In the genomic region with DNA sequence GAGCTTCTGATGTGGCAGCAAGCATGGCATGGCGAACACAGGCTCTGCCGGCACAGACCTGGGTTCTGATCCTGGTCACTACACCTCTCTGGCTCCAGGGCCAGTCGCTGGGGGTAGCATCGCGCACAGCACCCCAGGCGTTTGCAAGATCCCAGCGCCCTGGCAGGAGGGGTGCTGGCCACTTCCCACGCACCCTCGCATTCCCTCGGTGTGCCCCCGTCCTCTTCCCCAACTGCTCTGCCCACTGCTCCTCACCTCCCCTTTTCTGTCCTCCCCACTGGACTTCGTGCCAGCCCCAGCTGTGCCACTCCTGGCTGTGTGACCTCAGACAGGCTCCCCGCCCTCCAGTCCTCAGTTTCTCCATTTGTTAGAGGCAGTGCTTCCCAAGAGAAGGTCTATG, we compare ENCODE assay signal across 8 cellular contexts. TPM values are rescaled to one million over a fixed set of nuclear protein-coding genes. Genes with fewer than 3 reads are reported as not detected.
DNase-seq lines count a peak whose midpoint lies in the region; ATAC-seq and TF ChIP-seq lines count a peak whose summit lies in the region.

No MANE protein-coding gene starts in this region.

- H3K9me3 Mint-ChIP-seq in natural killer cell, result no peaks in the 10 kb centered on the region

- H3K27ac ChIP-seq in heart right ventricle (peak overlapping the region in 9 of 10 donors; percentile 76 to 90 (median 84)), vagina (peak overlapping the region; percentile 88)

- ATAC-seq in heart right ventricle (peak in 2 of 8 donors; percentile 3 to 9), Right ventricle myocardium inferior (no peak), natural killer cell (no peak), HG03039 (IDR thresholded peaks at IDR 0.05; ENCODE audit: unreplicated experiment) (no peak)

- H3K4me3 Mint-ChIP-seq in natural killer cell, result peak overlapping the region; percentile 65

- H3K4me3 ChIP-seq in heart right ventricle (peak overlapping the region in 7 of 10 donors; percentile 72 to 95 (median 77)), choroid plexus epithelial cell (ENCODE audit: low read depth, low read length) (peak overlapping the region; percentile 82), vagina (peak overlapping the region in 1 of 2 donors; percentile 85)

- TF ChIP-seq POLR2A in vagina (IDR thresholded peaks at IDR 0.05), result no peak

- DNase-seq in heart right ventricle, result no peak
- DNase-seq in Right ventricle myocardium inferior (ENCODE audit: missing footprints), result no peak
- DNase-seq in choroid plexus epithelial cell (ENCODE audit: low read depth), result no peak
- DNase-seq in natural killer cell, result no peak
- DNase-seq in vagina (ENCODE audit: extremely low spot score in 2 of 2), result no peak
- DNase-seq in NCI-H2081 (lab: John Stamatoyannopoulos, UW), result no peak
- DNase-seq in T-helper 9 cell, result no peak

- peaks cover 5 to 36% of the 10 kb centered on the region in 2 donors for H3K4me1 Mint-ChIP-seq in natural killer cell

- H3K4me1 ChIP-seq in heart right ventricle, result peaks cover 3 to 43% (median 36%) of the 10 kb centered on the region in 9 donors
- peaks cover 57% of the 10 kb centered on the region for H3K4me1 ChIP-seq in vagina

- TF ChIP-seq CTCF in heart right ventricle (IDR thresholded peaks at IDR 0.05), result no peak
- no peak for TF ChIP-seq CTCF in choroid plexus epithelial cell (conservative IDR thresholded peaks at IDR 0.05; ENCODE audit: low read depth, low read length)
- TF ChIP-seq CTCF in natural killer cell (IDR thresholded peaks at IDR 0.05), result no peak
- no peak for TF ChIP-seq CTCF in vagina (IDR thresholded peaks at IDR 0.05)

- intact Hi-C loops in heart right ventricle (cut with DNase I), result loop anchor here in 2 of 10 donors (10.0 kb wide), 2 partner anchors 86 to 326 kb away; no protein-coding TSS in a partner anchor
- intact Hi-C loops in Right ventricle myocardium inferior (cut with DNase I), result no loop called here
- intact Hi-C loops in natural killer cell (cut with micrococcal nuclease), result loop anchor here (5.0 kb wide), 1 partner anchor 313 kb away; a partner anchor contains a TSS
- intact Hi-C loops in vagina (cut with DNase I), result loop anchor here (10.0 kb wide), 2 partner anchors 116 to 336 kb away; a partner anchor contains a TSS

- H3K27me3 ChIP-seq in heart right ventricle, result no peaks in the 10 kb centered on the region
- no peaks in the 10 kb centered on the region for H3K27me3 ChIP-seq in vagina

- 78 to 80% methylated on average over 13 of the region's 13 CpGs for WGBS in heart right ventricle, 2 donors

- no peaks in the 10 kb centered on the region for H3K27me3 Mint-ChIP-seq in natural killer cell (ENCODE audit: low read depth in 2 of 2)

- peak overlapping the region in 1 of 2 donors; percentile 71 for H3K27ac Mint-ChIP-seq in natural killer cell

- no peaks in the 10 kb centered on the region for H3K36me3 Mint-ChIP-seq in natural killer cell

- H3K9me3 ChIP-seq in heart right ventricle (no peaks in the 10 kb centered on the region), vagina (no peaks in the 10 kb centered on the region)

- peaks cover 0 to 34% (median 6%) of the 10 kb centered on the region in 9 donors for H3K36me3 ChIP-seq in heart right ventricle
- H3K36me3 ChIP-seq in vagina, result peaks cover 0 to 10% of the 10 kb centered on the region in 2 donors

RNA-seq across cellular contexts. Expression of a gene that starts 2.8 kb away (rescaled TPM):
- total RNA-seq in heart right ventricle (10 to 100 TPM; 55.6 to 80.5 (median 63.4) TPM), Right ventricle myocardium inferior (74.9 TPM), natural killer cell (10 to 100 TPM in 2 of 3 donors, 1 to 10 TPM in 1; 8.2 to 13.3 (median 11.6) TPM), vagina (80.3 TPM)
- polyA plus RNA-seq in heart right ventricle, result 100 to 1,000 TPM in 1 of 2 donors, 10 to 100 TPM in 1; 83.1 to 188 TPM

RNA-seq across cellular contexts. Expression of a gene that starts 35.6 kb away (rescaled TPM):
- total RNA-seq in heart right ventricle (10 to 100 TPM in 8 of 10 donors, 1 to 10 TPM in 2; 9.5 to 12.1 (median 10.8) TPM), Right ventricle myocardium inferior (8.1 TPM), natural killer cell (10 to 100 TPM; 16.2 to 18.5 (median 17.0) TPM), vagina (12.8 TPM)
- polyA plus RNA-seq in heart right ventricle, result 10 to 100 TPM; 12.1 to 20.9 TPM

RNA-seq across cellular contexts. Expression of a gene that starts 35.9 kb away (rescaled TPM):
- total RNA-seq in heart right ventricle, result 10 to 100 TPM; 19.7 to 33.6 (median 27.1) TPM
- 10 to 100 TPM in 1 of 2 donors, 1 to 10 TPM in 1; 4.1 to 11.3 TPM for polyA plus RNA-seq in heart right ventricle
- 21.3 TPM for total RNA-seq in Right ventricle myocardium inferior
- 100 to 1,000 TPM in 2 of 3 donors, 10 to 100 TPM in 1; 97.6 to 114 (median 109) TPM for total RNA-seq in natural killer cell
- total RNA-seq in vagina, result 17.9 TPM
